Comparison of ENCODE assay signal across 19 cellular contexts in the genomic region with DNA sequence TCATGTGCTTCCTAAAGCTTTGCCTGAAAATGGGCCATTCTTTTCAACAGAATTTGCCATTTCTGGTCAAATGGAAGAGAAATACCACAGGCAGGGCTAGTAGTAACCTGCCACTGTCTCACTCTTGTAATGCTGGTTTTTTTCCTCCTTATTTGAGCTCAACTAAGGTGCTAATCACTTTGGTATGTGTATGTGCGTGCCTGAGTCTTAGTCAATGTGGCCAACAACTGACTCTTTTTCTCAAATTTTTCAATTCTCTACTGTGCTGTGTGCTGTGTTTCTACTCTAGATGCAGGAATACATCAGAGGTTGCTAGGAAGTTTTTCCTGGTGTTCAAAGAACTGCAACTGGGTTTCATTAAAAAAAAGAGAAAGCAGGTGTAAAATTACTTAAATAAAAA.
DNase-seq lines count a peak whose midpoint lies in the region; TF ChIP-seq lines count a peak whose summit lies in the region.
"Had no signal": no experiment of that assay in that cellular context is flagged by ENCODE, and none has a peak within 500 bp of the region (broad histone marks: within the 10 kb centered on the region; RNA-seq: fewer than 3 reads in every experiment).

No MANE protein-coding gene starts in this region.

- H3K4me3 ChIP-seq in AG04449 (ENCODE audit: low read depth, low read length) (no peak overlapping the region), kidney epithelial cell (ENCODE audit: low read depth, low read length) (no peak overlapping the region), GM23248 (no peak overlapping the region), Karpas-422 (ENCODE audit: low read length) (no peak overlapping the region)
- H3K4me3 ChIP-seq: A549, skin epidermis, upper lobe of left lung had no signal

- no peaks in the 10 kb centered on the region for H3K4me1 ChIP-seq in GM23248 (ENCODE audit: insufficient read depth)
- no peaks in the 10 kb centered on the region for H3K4me1 ChIP-seq in Karpas-422 (ENCODE audit: low read length)
- H3K4me1 ChIP-seq: upper lobe of left lung had no signal

- H3K9ac ChIP-seq in GM23248, result no peak overlapping the region
- no peak overlapping the region for H3K9ac ChIP-seq in Karpas-422 (ENCODE audit: low read length)

- in situ Hi-C loops in GM23248 (cut with MboI), result no loop called here

- CTCF ChIA-PET in AG04449 (lab: Yijun Ruan, JAX), result no interaction called here

- H3K79me2 ChIP-seq in GM23248 (ENCODE audit: insufficient read depth) (no peaks in the 10 kb centered on the region), Karpas-422 (ENCODE audit: low read length) (no peaks in the 10 kb centered on the region)

- DNase-seq in AG04449 (ENCODE audit: low read depth, low spot score) (peak; percentile 56), HT1080 (ENCODE audit: low read depth) (peak; percentile 74), astrocyte of the hippocampus (ENCODE audit: low read depth, low spot score) (peak; percentile 89), kidney epithelial cell (ENCODE audit: low read depth) (peak; percentile 80), GM23248 (no peak), RPMI8226 (no peak), Karpas-422 (no peak)
- no peak for DNase-seq in stimulated activated CD4-positive, alpha-beta T cell treated with anti-CD3 and anti-CD28 coated beads, Interleukin-2, amount 100 ng/mL, for 48 hours
- DNase-seq: activated T-cell treated with anti-CD3 and anti-CD28 coated beads, Interleukin-2, amount 50 U/mL, for 1 hour; caudate nucleus; effector memory CD8-positive, alpha-beta T cell; GF-D8; GOT3; NCI-H2029; NCI-H526; OCI-M1; upper lobe of left lung had no signal

- POLR2A ChIA-PET in AG04449 (lab: Yijun Ruan, JAX), result no interaction called here

- H3K36me3 ChIP-seq in kidney epithelial cell (ENCODE audit: control insufficient read depth, insufficient read depth, low read length) (no peaks in the 10 kb centered on the region), GM23248 (ENCODE audit: low read depth) (no peaks in the 10 kb centered on the region), Karpas-422 (ENCODE audit: insufficient read depth, low read length) (no peaks in the 10 kb centered on the region)
- H3K36me3 ChIP-seq: upper lobe of left lung had no signal

- H4K20me1 ChIP-seq in GM23248 (ENCODE audit: insufficient read depth), result no peaks in the 10 kb centered on the region
- H4K20me1 ChIP-seq in Karpas-422 (ENCODE audit: insufficient read depth, low read depth, low read length), result no peaks in the 10 kb centered on the region

- no peak overlapping the region for H2AFZ ChIP-seq in GM23248
- H2AFZ ChIP-seq in Karpas-422 (ENCODE audit: low read length), result no peak overlapping the region

- no peaks in the 10 kb centered on the region for H3K9me3 ChIP-seq in GM23248 (ENCODE audit: low read depth)
- H3K9me3 ChIP-seq in Karpas-422 (ENCODE audit: low read length), result peaks cover 29% of the 10 kb centered on the region; the same call in 1 of the 2 replicates
- H3K9me3 ChIP-seq: A549, upper lobe of left lung had no signal

- 8 to 21% methylated on average over 1 of the region's 1 CpG for WGBS in GM23248 (ENCODE audit: low coverage in 1 of 2, low lambda C conversion rate in 2 of 2, missing lambda C conversion rate in 2 of 2), 2 experiments

- no peak for TF ChIP-seq CTCF in AG04449 (IDR thresholded peaks at IDR 0.05; ENCODE audit: insufficient read depth, low read length, missing control alignments)
- TF ChIP-seq CTCF in kidney epithelial cell (IDR thresholded peaks at IDR 0.05; ENCODE audit: insufficient read depth, low read length, poor library complexity, severe bottlenecking), result no peak

- no peaks in the 10 kb centered on the region for H3K9me2 ChIP-seq in GM23248 (ENCODE audit: insufficient read depth)
- no peaks in the 10 kb centered on the region for H3K9me2 ChIP-seq in Karpas-422 (replicated peaks; ENCODE audit: insufficient read depth, low read length)

- no peak overlapping the region for H3K4me2 ChIP-seq in GM23248 (ENCODE audit: unreplicated experiment)
- no peak overlapping the region for H3K4me2 ChIP-seq in Karpas-422 (ENCODE audit: low read depth, low read length, poor library complexity, severe bottlenecking)
- H3K4me2 ChIP-seq: A549 had no signal

- H3K27ac ChIP-seq in GM23248, result no peak overlapping the region
- H3K27ac ChIP-seq in Karpas-422 (ENCODE audit: low read length), result no peak overlapping the region
- H3K27ac ChIP-seq: A549, skin epidermis, upper lobe of left lung had no signal

- H3F3A ChIP-seq in GM23248 (ENCODE audit: insufficient read depth), result no peaks in the 10 kb centered on the region

- H3K27me3 ChIP-seq in kidney epithelial cell (ENCODE audit: control insufficient read depth, insufficient read depth, low read length), result no peaks in the 10 kb centered on the region
- H3K27me3 ChIP-seq in GM23248 (replicated peaks; ENCODE audit: insufficient read depth), result no peaks in the 10 kb centered on the region
- no peaks in the 10 kb centered on the region for H3K27me3 ChIP-seq in Karpas-422 (ENCODE audit: low read length)
- H3K27me3 ChIP-seq: upper lobe of left lung had no signal

Comparison
In these comparisons a context has a peak if more than half of its experiments do, and no peak if none do; other contexts are left out.
1. DNase-seq: peak in AG04449 (single experiment), HT1080 (single experiment), astrocyte of the hippocampus (single experiment) and kidney epithelial cell (single experiment); none in stimulated activated CD4-positive, alpha-beta T cell treated with anti-CD3 and anti-CD28 coated beads, Interleukin-2, amount 100 ng/mL, for 48 hours (0 of 2), GM23248 (single experiment), RPMI8226 (single experiment) and Karpas-422 (single experiment).